Comparison of ENCODE assay signal across 22 cellular contexts in the genomic region with DNA sequence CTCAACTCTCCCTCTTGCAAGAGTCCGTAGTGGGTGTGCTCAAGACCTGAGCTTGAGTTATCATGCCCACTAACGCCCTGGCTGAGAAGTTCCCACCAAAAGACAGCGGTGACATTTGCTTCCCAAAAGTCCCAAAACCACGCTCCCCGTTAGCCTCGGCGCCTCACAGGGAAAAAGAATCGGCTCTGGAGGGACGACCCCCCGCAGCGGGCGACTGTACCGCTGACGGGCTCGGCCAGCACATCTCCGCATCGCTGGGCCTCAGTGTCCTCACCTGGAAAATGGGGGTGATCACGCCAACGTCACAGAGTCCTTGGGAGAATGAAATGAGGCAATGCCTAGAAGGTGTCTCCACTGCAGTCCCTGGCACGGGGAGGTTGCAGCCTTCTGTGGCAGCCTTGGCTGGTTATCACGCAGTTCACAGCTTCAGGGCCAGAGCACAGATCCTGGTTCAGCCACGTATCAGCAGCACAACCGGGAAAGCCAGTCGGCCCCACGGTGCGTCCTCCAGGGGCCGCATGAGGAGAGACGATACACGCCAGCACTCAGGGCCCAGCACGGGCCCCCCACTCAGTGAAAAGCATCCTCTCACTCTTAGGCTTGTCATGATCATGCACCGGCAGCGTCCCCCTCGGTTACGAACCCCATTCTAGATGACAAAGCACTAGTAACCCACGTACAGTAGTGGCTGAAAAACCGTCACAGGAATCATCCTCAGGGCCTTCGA. TPM values are rescaled to one million over a fixed set of nuclear protein-coding genes. Genes with fewer than 3 reads are reported as not detected.
DNase-seq lines count a peak whose midpoint lies in the region; ATAC-seq and TF ChIP-seq lines count a peak whose summit lies in the region.
"Had no signal": no experiment of that assay in that cellular context is flagged by ENCODE, and none has a peak within 500 bp of the region (broad histone marks: within the 10 kb centered on the region; RNA-seq: fewer than 3 reads in every experiment).

No MANE protein-coding gene starts in this region.

- H3K4me3 Mint-ChIP-seq in GM23338 = no peak overlapping the region
- H3K4me3 Mint-ChIP-seq in WTC11 = no peak overlapping the region
- H3K4me3 Mint-ChIP-seq in nephron = no peak overlapping the region
- H3K4me3 Mint-ChIP-seq: B cell; CD4-positive, CD25-positive, alpha-beta regulatory T cell; IgD-negative memory B cell had no signal

- H3K9me2 ChIP-seq in GM23338 (ENCODE audit: insufficient read depth) = no peaks in the 10 kb centered on the region

- H3K36me3 ChIP-seq in GM23338 (ENCODE audit: insufficient read depth) = no peaks in the 10 kb centered on the region
- peaks cover 0 to 3% of the 10 kb centered on the region in 2 donors for H3K36me3 ChIP-seq in stomach smooth muscle (ENCODE audit: control insufficient read depth in 2 of 2, insufficient read depth in 2 of 2, low read length in 2 of 2)
- H3K36me3 ChIP-seq: SJSA1 had no signal

- H2AFZ ChIP-seq in GM23338 = no peak overlapping the region

- peaks cover 3% of the 10 kb centered on the region; the same call in 1 of the 2 replicates for H4K20me1 ChIP-seq in GM23338 (replicated peaks; ENCODE audit: insufficient read depth)

- DNase-seq in GM23338 (ENCODE audit: low spot score) (no peak), WTC11 (ENCODE audit: low spot score) (no peak), EL (no peak)
- DNase-seq: CD4-positive, CD25-positive, alpha-beta regulatory T cell; DND-41; Karpas-422; MV-4-11; NCI-H1105 treated with DMSO at 0.1 percent for 48 hours; NCI-H2081; NCI-H2171; NCI-H524 treated with DMSO at 0.1 percent for 48 hours; NCI-H82; T-helper 1 cell had no signal

- CTCF ChIA-PET in WTC11 (lab: Charles Lee) = interaction anchor here (0.9 to 1.1 kb wide), 2 partner anchors 35 to 201 kb away, joined by 4 to 6 read pairs; no protein-coding TSS in a partner anchor

- H3K9ac ChIP-seq in stomach smooth muscle (ENCODE audit: low read length in 2 of 2) = no peak overlapping the region

- H3K4me3 ChIP-seq in GM23338 = no peak overlapping the region
- H3K4me3 ChIP-seq in stomach smooth muscle (ENCODE audit: low read length in 2 of 2) = no peak overlapping the region
- H3K4me3 ChIP-seq: A549, SJSA1 had no signal

- H3K4me1 Mint-ChIP-seq in GM23338 = peaks cover 36% of the 10 kb centered on the region
- peaks cover 45% of the 10 kb centered on the region for H3K4me1 Mint-ChIP-seq in WTC11
- H3K4me1 Mint-ChIP-seq in nephron = peaks cover 28% of the 10 kb centered on the region
- H3K4me1 Mint-ChIP-seq: B cell had no signal

- peaks cover 60% of the 10 kb centered on the region for H3K79me2 ChIP-seq in GM23338 (replicated peaks; ENCODE audit: insufficient read depth)

- H3K27ac ChIP-seq in GM23338 (ENCODE audit: low read depth) = peak overlapping the region; percentile 90
- H3K27ac ChIP-seq in stomach smooth muscle (ENCODE audit: low read length) = peak overlapping the region; percentile 49
- H3K27ac ChIP-seq: SJSA1 had no signal

- H3K9me3 Mint-ChIP-seq in GM23338 (peaks cover 3% of the 10 kb centered on the region; the same call in 2 of the 3 replicates), WTC11 (no peaks in the 10 kb centered on the region), nephron (no peaks in the 10 kb centered on the region)
- H3K9me3 Mint-ChIP-seq: CD4-positive, CD25-positive, alpha-beta regulatory T cell had no signal

- POLR2A ChIA-PET in WTC11 (lab: Charles Lee) = no interaction called here

- ATAC-seq in GM23338 (no peak), WTC11 (no peak), GM21723 (IDR thresholded peaks at IDR 0.05; ENCODE audit: unreplicated experiment) (no peak), HG02870 (IDR thresholded peaks at IDR 0.05; ENCODE audit: unreplicated experiment) (no peak)
- ATAC-seq: Right ventricle myocardium inferior had no signal

- no peaks in the 10 kb centered on the region for H3K27me3 ChIP-seq in GM23338 (ENCODE audit: insufficient read depth)
- H3K27me3 ChIP-seq in stomach smooth muscle (ENCODE audit: control insufficient read depth in 1 of 2, insufficient read depth in 2 of 2, low read length in 2 of 2) = no peaks in the 10 kb centered on the region
- H3K27me3 ChIP-seq: SJSA1 had no signal

- H3K36me3 Mint-ChIP-seq in GM23338 (ENCODE audit: low read depth) (peaks cover 16% of the 10 kb centered on the region), WTC11 (peaks cover 8% of the 10 kb centered on the region), nephron (ENCODE audit: low read depth) (peaks cover 8% of the 10 kb centered on the region)
- H3K36me3 Mint-ChIP-seq: CD4-positive, CD25-positive, alpha-beta regulatory T cell; IgD-negative memory B cell had no signal

- H3K27me3 Mint-ChIP-seq in GM23338 (ENCODE audit: insufficient read depth, low read depth, poor library complexity) (peaks cover 13% of the 10 kb centered on the region), WTC11 (ENCODE audit: low read depth) (no peaks in the 10 kb centered on the region), nephron (ENCODE audit: low read depth) (peaks cover 3% of the 10 kb centered on the region)

- peaks cover 16% of the 10 kb centered on the region for H3K4me1 ChIP-seq in GM23338 (ENCODE audit: insufficient read depth)
- peaks cover 34% of the 10 kb centered on the region for H3K4me1 ChIP-seq in stomach smooth muscle (ENCODE audit: control insufficient read depth, insufficient read depth, low read length)

- H3K27ac Mint-ChIP-seq in GM23338 (peak overlapping the region; percentile 82), WTC11 (peak overlapping the region; percentile 91), nephron (peak overlapping the region in 2 of 3 experiments; percentile 25 to 33)
- H3K27ac Mint-ChIP-seq: B cell; CD4-positive, CD25-positive, alpha-beta regulatory T cell; IgD-negative memory B cell had no signal

- H3F3A ChIP-seq in GM23338 (replicated peaks; ENCODE audit: low read depth) = peaks cover 10% of the 10 kb centered on the region; the same call in 1 of the 2 replicates

- no peak overlapping the region for H3K4me2 ChIP-seq in GM23338
- H3K4me2 ChIP-seq: A549 had no signal

- no peak for TF ChIP-seq CTCF in GM23338 (conservative IDR thresholded peaks at IDR 0.05; ENCODE audit: low read depth in 2 of 2)
- TF ChIP-seq CTCF in WTC11 (IDR thresholded peaks at IDR 0.05) = no peak
- no peak for TF ChIP-seq CTCF in nephron (IDR thresholded peaks at IDR 0.05; ENCODE audit: unreplicated experiment in 3 of 3)

- H3K9me3 ChIP-seq in stomach smooth muscle (ENCODE audit: control insufficient read depth in 2 of 2, low read length in 2 of 2) = no peaks in the 10 kb centered on the region
- H3K9me3 ChIP-seq: A549, SJSA1 had no signal

TF ChIP-seq in GM23338, 12 proteins besides CTCF, POLR2A, EP300 and RAD21 (continues in another document):
- TF ChIP-seq NANOG (IDR thresholded peaks at IDR 0.05; ENCODE audit: borderline replicate concordance) = no peak
- no peak for TF ChIP-seq ZNF114 (CRISPR knock-in tag; IDR thresholded peaks at IDR 0.05)
- TF ChIP-seq EZH2 (IDR thresholded peaks at IDR 0.05; ENCODE audit: low read depth, unreplicated experiment) = no peak
- no peak for TF ChIP-seq CREB1 (CRISPR knock-in tag; IDR thresholded peaks at IDR 0.05; ENCODE audit: low read depth)
- no peak for TF ChIP-seq POLR2AphosphoS5 (IDR thresholded peaks at IDR 0.05; ENCODE audit: low read depth)

TF ChIP-seq in WTC11, 78 proteins besides CTCF, POLR2A, EP300 and RAD21:
- TF ChIP-seq FOXJ3 (CRISPR knock-in tag; IDR thresholded peaks at IDR 0.05; ENCODE audit: borderline replicate concordance) (no peak), TCF7 (CRISPR knock-in tag; IDR thresholded peaks at IDR 0.05; ENCODE audit: low read depth) (no peak)
- TF ChIP-seq, protein P1, sequence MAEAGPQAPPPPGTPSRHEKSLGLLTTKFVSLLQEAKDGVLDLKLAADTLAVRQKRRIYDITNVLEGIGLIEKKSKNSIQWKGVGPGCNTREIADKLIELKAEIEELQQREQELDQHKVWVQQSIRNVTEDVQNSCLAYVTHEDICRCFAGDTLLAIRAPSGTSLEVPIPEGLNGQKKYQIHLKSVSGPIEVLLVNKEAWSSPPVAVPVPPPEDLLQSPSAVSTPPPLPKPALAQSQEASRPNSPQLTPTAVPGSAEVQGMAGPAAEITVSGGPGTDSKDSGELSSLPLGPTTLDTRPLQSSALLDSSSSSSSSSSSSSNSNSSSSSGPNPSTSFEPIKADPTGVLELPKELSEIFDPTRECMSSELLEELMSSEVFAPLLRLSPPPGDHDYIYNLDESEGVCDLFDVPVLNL (CRISPR knock-in tag; IDR thresholded peaks at IDR 0.05; ENCODE audit: borderline replicate concordance, low read depth) = no peak

RNA-seq across cellular contexts. Expression of a gene that starts 32.9 kb away (rescaled TPM):
- total RNA-seq in GM23338 (2014; rRNA removed; shearing (Covaris generic)) = 90.4 and 105 TPM in 2 replicates
- 31.8 and 36.2 TPM in 2 replicates for polyA plus RNA-seq in GM23338 (2016; fragmentation: Nextera tagmentation; extraction: Ambion mirVana)
- 96.8 to 100 TPM (median 98.7 TPM) in 3 replicates for total RNA-seq in WTC11 (2021)

RNA-seq across cellular contexts. Expression of a gene that starts 50.3 kb away (rescaled TPM):
- 23.1 and 24.4 TPM in 2 replicates for total RNA-seq in GM23338 (2014; rRNA removed; shearing (Covaris generic))
- 20.2 and 21.9 TPM in 2 replicates for polyA plus RNA-seq in GM23338 (2016; fragmentation: Nextera tagmentation; extraction: Ambion mirVana)
- total RNA-seq in WTC11 (2021) = 17.2 to 18.0 TPM (median 17.4 TPM) in 3 replicates

Comparison
In these comparisons a context has a peak if more than half of its experiments do, and no peak if none do; other contexts are left out.
1. H3K27ac Mint-ChIP-seq: peak in every context shown above with its lines; median percentile 91 in WTC11; 82 in GM23338; 29 in nephron.